Comparison of ENCODE assay signal across 8 cellular contexts in the genomic region with DNA sequence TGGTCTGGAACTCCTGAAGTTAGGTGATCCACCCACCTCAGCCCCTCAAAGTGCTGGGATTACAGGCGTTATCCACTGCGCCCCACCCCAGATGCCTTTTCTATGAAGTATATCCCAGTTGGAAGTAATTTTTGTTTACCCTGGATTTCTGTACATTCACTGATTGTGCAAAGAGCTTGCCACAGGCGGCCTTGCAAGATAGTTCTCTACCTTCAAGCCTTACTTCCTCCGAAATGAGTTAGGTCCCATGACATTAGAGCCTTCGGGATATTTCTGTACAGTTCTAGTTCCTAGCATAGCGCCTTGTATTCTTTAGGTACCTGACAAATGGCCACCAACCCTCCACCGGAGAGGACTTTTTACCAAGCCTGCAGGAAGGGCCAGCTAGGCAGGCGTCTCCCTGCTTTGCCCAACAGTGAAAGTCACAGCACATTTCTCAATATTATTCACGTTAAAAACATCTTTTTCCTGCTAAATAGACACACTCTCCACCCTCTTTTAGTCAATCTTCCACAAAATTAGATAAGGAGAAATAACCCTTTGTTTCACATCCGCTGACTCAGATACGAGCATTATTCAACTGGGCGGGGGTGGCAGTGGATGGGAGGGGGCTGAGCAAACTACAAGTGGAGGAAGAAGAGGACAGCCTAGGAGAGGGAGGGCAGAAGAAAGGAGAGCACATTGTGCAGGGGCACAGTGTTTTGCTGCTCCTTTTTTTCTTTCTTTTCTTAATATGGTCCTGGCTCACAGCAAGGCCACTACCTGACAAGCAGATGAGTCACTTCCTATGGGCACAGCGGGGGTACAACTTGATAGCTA. TPM values are rescaled to one million over a fixed set of nuclear protein-coding genes. Genes with fewer than 3 reads are reported as not detected.
DNase-seq lines count a peak whose midpoint lies in the region; ATAC-seq and TF ChIP-seq lines count a peak whose summit lies in the region.

No MANE protein-coding gene starts in this region.

- no peak overlapping the region for H3K27ac Mint-ChIP-seq in neural crest cell (ENCODE audit: unreplicated experiment)

- H3K4me3 Mint-ChIP-seq in neural crest cell: peak overlapping the region; percentile 86

- H3K4me1 Mint-ChIP-seq in neural crest cell: peaks cover 25% of the 10 kb centered on the region

- TF ChIP-seq CTCF in neural crest cell (conservative IDR thresholded peaks at IDR 0.05): no peak

- H3K9me3 Mint-ChIP-seq in neural crest cell: peaks cover 3% of the 10 kb centered on the region

- no peaks in the 10 kb centered on the region for H3K36me3 Mint-ChIP-seq in neural crest cell (ENCODE audit: low read depth)

- no peak for ATAC-seq in left lobe of liver

- peak; percentile 44 for DNase-seq in activated CD4-positive, alpha-beta T cell treated with anti-CD3 and anti-CD28 coated beads for 48 hours
- DNase-seq in activated CD4-positive, alpha-beta T cell treated with anti-CD3 and anti-CD28 coated beads for 4 hours: no peak
- DNase-seq in SW 1271 (lab: John Stamatoyannopoulos, UW): peak; percentile 99 to 100
- DNase-seq in epithelial cell of prostate (ENCODE audit: low read depth, low spot score): no peak
- no peak for DNase-seq in neural crest cell (ENCODE audit: low read depth, low spot score)
- DNase-seq in left lobe of liver (ENCODE audit: low spot score): no peak
- DNase-seq in GOT3 (lab: John Stamatoyannopoulos, UW): no peak
- no peak for DNase-seq in ureter (ENCODE audit: low spot score)

- H3K27ac ChIP-seq in epithelial cell of prostate: peak overlapping the region; percentile 100

- H3K27me3 Mint-ChIP-seq in neural crest cell (ENCODE audit: low read depth): peaks cover 34% of the 10 kb centered on the region

RNA-seq across cellular contexts. Expression of a gene that starts 40.0 kb away (rescaled TPM):
- total RNA-seq in neural crest cell (28.9 and 30.2 TPM in 2 replicates), left lobe of liver (7.2 TPM), ureter (32.0 TPM)

Comparison
In these comparisons a context has a peak if more than half of its experiments do, and no peak if none do; other contexts are left out.
1. DNase-seq: peak in activated CD4-positive, alpha-beta T cell treated with anti-CD3 and anti-CD28 coated beads for 48 hours (single experiment) and SW 1271 (2 of 2); none in activated CD4-positive, alpha-beta T cell treated with anti-CD3 and anti-CD28 coated beads for 4 hours (0 of 2), epithelial cell of prostate (single experiment), neural crest cell (single experiment), left lobe of liver (single experiment), GOT3 (single experiment) and ureter (single experiment).